ENCODE assay signal across 1 cellular context in the genomic region with DNA sequence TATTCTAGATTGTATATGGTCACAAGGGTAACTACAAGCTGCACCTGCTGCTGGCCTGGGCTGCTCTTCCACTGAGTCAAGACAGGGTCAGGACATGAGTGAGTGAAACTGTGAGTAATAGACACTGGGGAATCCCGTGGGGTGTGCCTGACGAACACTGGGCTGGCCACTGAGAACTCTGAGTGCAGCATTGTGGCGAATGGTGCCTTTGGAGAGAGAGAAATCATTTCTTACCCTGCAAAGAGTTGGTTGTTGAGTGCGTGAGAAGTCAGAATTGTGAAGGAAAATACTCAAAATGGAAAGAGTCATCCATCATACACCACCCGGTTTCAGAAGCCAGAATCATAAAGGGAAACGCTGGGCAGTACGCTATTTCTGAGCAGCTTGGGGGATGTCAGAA.
A peak's percentile ranks its signal among the peaks of the same experiment; 100 is the strongest.
TF ChIP-seq lines count a peak whose summit lies in the region.

No MANE protein-coding gene starts in this region.

TF ChIP-seq in GM12878, 131 proteins besides CTCF, POLR2A, EP300 and RAD21 (continued from another document and continues in another):
- TF ChIP-seq, protein P1, sequence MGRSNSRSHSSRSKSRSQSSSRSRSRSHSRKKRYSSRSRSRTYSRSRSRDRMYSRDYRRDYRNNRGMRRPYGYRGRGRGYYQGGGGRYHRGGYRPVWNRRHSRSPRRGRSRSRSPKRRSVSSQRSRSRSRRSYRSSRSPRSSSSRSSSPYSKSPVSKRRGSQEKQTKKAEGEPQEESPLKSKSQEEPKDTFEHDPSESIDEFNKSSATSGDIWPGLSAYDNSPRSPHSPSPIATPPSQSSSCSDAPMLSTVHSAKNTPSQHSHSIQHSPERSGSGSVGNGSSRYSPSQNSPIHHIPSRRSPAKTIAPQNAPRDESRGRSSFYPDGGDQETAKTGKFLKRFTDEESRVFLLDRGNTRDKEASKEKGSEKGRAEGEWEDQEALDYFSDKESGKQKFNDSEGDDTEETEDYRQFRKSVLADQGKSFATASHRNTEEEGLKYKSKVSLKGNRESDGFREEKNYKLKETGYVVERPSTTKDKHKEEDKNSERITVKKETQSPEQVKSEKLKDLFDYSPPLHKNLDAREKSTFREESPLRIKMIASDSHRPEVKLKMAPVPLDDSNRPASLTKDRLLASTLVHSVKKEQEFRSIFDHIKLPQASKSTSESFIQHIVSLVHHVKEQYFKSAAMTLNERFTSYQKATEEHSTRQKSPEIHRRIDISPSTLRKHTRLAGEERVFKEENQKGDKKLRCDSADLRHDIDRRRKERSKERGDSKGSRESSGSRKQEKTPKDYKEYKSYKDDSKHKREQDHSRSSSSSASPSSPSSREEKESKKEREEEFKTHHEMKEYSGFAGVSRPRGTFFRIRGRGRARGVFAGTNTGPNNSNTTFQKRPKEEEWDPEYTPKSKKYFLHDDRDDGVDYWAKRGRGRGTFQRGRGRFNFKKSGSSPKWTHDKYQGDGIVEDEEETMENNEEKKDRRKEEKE (IDR thresholded peaks at IDR 0.05): no peak
- TF ChIP-seq MEF2B (IDR thresholded peaks at IDR 0.05; ENCODE audit: partially characterized antibody, poor library complexity, severe bottlenecking) (peak; percentile 22), NFIC (IDR thresholded peaks at IDR 0.05; ENCODE audit: low read depth, low read length) (peak; percentile 92), NRF1 (conservative IDR thresholded peaks at IDR 0.05; ENCODE audit: low read depth, low read length) (no peak), CBFB (IDR thresholded peaks at IDR 0.05; ENCODE audit: low read depth) (0 out of 2 replicates have a peak, but pooled peaks have one; percentile 58), ASH2L (IDR thresholded peaks at IDR 0.05; ENCODE audit: borderline replicate concordance, low read depth) (no peak), CBX5 (IDR thresholded peaks at IDR 0.05; ENCODE audit: low read depth) (peak; percentile 73), ZNF207 (IDR thresholded peaks at IDR 0.05; ENCODE audit: borderline replicate concordance) (no peak), EZH2 (IDR thresholded peaks at IDR 0.05; ENCODE audit: borderline replicate concordance, control insufficient read depth, low read depth, low read length) (no peak), IKZF1 (conservative IDR thresholded peaks at IDR 0.05) (peak; percentile 64), PML (IDR thresholded peaks at IDR 0.05; ENCODE audit: low read length) (peak; percentile 63; the same call in 1 of the 2 replicates), DPF2 (IDR thresholded peaks at IDR 0.05) (peak; percentile 53; the same call in 1 of the 2 replicates), BHLHE40 (IDR thresholded peaks at IDR 0.05; ENCODE audit: borderline replicate concordance in 1 of 2, low read depth in 2 of 2, low read length in 1 of 2) (peak; percentile 44 to 60; a peak in 3 of 4 replicates), MEF2A (IDR thresholded peaks at IDR 0.05; ENCODE audit: insufficient read depth, low read depth, low read length) (peak; percentile 47; the same call in 1 of the 2 replicates), RFX5 (IDR thresholded peaks at IDR 0.05; ENCODE audit: low read depth, low read length) (0 out of 2 replicates have a peak, but pooled peaks have one; percentile 15), CHD2 (IDR thresholded peaks at IDR 0.05; ENCODE audit: borderline replicate concordance, low read depth, low read length) (peak; percentile 57; the same call in 1 of the 2 replicates), JUNB (IDR thresholded peaks at IDR 0.05) (peak; percentile 90), FOS (IDR thresholded peaks at IDR 0.05; ENCODE audit: borderline replicate concordance, extremely low read depth, insufficient read length) (no peak), ZBED1 (IDR thresholded peaks at IDR 0.05; ENCODE audit: borderline replicate concordance) (peak; percentile 90), JUND (IDR thresholded peaks at IDR 0.05; ENCODE audit: low read depth, low read length) (no peak), MTA3 (IDR thresholded peaks at IDR 0.05; ENCODE audit: borderline replicate concordance, low read length) (peak; percentile 67; the same call in 1 of the 2 replicates), POLR2AphosphoS2 (IDR thresholded peaks at IDR 0.05; ENCODE audit: low read depth, low read length) (no peak), NFXL1 (IDR thresholded peaks at IDR 0.05; ENCODE audit: borderline replicate concordance) (no peak), ZNF622 (IDR thresholded peaks at IDR 0.05) (no peak), ETV6 (conservative IDR thresholded peaks at IDR 0.05 in 1 of 2, IDR thresholded peaks at IDR 0.05 in 1 of 2; ENCODE audit: borderline replicate concordance in 1 of 2, low read depth in 1 of 2) (peak in 1 of 2 experiments; percentile 71; a peak in 2 of 4 replicates), EED (IDR thresholded peaks at IDR 0.05; ENCODE audit: low read depth) (peak; percentile 89), TBL1XR1 (IDR thresholded peaks at IDR 0.05; ENCODE audit: low read depth, low read length) (0 out of 2 replicates have a peak, but pooled peaks have one; percentile 69), CBX3 (IDR thresholded peaks at IDR 0.05; ENCODE audit: borderline replicate concordance, low read depth) (no peak), TCF3 (IDR thresholded peaks at IDR 0.05; ENCODE audit: borderline replicate concordance, insufficient read depth, low read depth, low read length) (peak; percentile 85), MXI1 (IDR thresholded peaks at IDR 0.05; ENCODE audit: low read depth, low read length) (peak; percentile 22; the same call in 1 of the 2 replicates), SP1 (IDR thresholded peaks at IDR 0.05; ENCODE audit: low read depth, low read length) (peak; percentile 60), PAX5 (IDR thresholded peaks at IDR 0.05; ENCODE audit: borderline replicate concordance, low read depth, low read length) (peak; percentile 71; the same call in 1 of the 2 replicates), ATF7 (IDR thresholded peaks at IDR 0.05; ENCODE audit: low read depth) (peak; percentile 41; the same call in 1 of the 2 replicates), CHD1 (IDR thresholded peaks at IDR 0.05; ENCODE audit: low read depth, low read length) (no peak), RELA (IDR thresholded peaks at IDR 0.05; ENCODE audit: borderline replicate concordance, partially characterized antibody) (peak; percentile 90), TCF12 (IDR thresholded peaks at IDR 0.05; ENCODE audit: low read depth, low read length) (peak; percentile 88), TAF1 (IDR thresholded peaks at IDR 0.05; ENCODE audit: borderline replicate concordance, low read depth, low read length) (0 out of 2 replicates have a peak, but pooled peaks have one; percentile 16), YY1 (IDR thresholded peaks at IDR 0.05; ENCODE audit: low read depth, low read length) (peak; percentile 48), TARDBP (IDR thresholded peaks at IDR 0.05; ENCODE audit: borderline replicate concordance) (no peak), SIX5 (IDR thresholded peaks at IDR 0.05; ENCODE audit: low read depth, low read length, severe bottlenecking) (no peak), BCL11A (IDR thresholded peaks at IDR 0.05; ENCODE audit: low read depth, low read length) (peak; percentile 86), RCOR1 (conservative IDR thresholded peaks at IDR 0.05; ENCODE audit: low read depth, low read length) (0 out of 2 replicates have a peak, but pooled peaks have one; percentile 35), ESRRA (IDR thresholded peaks at IDR 0.05; ENCODE audit: low read length) (no peak), MYB (IDR thresholded peaks at IDR 0.05; ENCODE audit: borderline replicate concordance, low read depth, low read length) (no peak), NR2C2 (IDR thresholded peaks at IDR 0.05; ENCODE audit: borderline replicate concordance, control insufficient read depth, insufficient read length, low read depth) (no peak), POLR2AphosphoS5 (IDR thresholded peaks at IDR 0.05; ENCODE audit: low read length) (no peak)
- TF ChIP-seq, protein P2, sequence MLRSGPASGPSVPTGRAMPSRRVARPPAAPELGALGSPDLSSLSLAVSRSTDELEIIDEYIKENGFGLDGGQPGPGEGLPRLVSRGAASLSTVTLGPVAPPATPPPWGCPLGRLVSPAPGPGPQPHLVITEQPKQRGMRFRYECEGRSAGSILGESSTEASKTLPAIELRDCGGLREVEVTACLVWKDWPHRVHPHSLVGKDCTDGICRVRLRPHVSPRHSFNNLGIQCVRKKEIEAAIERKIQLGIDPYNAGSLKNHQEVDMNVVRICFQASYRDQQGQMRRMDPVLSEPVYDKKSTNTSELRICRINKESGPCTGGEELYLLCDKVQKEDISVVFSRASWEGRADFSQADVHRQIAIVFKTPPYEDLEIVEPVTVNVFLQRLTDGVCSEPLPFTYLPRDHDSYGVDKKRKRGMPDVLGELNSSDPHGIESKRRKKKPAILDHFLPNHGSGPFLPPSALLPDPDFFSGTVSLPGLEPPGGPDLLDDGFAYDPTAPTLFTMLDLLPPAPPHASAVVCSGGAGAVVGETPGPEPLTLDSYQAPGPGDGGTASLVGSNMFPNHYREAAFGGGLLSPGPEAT (IDR thresholded peaks at IDR 0.05; ENCODE audit: low read depth): peak; percentile 67; the same call in 1 of the 2 replicates
- TF ChIP-seq, protein P3, sequence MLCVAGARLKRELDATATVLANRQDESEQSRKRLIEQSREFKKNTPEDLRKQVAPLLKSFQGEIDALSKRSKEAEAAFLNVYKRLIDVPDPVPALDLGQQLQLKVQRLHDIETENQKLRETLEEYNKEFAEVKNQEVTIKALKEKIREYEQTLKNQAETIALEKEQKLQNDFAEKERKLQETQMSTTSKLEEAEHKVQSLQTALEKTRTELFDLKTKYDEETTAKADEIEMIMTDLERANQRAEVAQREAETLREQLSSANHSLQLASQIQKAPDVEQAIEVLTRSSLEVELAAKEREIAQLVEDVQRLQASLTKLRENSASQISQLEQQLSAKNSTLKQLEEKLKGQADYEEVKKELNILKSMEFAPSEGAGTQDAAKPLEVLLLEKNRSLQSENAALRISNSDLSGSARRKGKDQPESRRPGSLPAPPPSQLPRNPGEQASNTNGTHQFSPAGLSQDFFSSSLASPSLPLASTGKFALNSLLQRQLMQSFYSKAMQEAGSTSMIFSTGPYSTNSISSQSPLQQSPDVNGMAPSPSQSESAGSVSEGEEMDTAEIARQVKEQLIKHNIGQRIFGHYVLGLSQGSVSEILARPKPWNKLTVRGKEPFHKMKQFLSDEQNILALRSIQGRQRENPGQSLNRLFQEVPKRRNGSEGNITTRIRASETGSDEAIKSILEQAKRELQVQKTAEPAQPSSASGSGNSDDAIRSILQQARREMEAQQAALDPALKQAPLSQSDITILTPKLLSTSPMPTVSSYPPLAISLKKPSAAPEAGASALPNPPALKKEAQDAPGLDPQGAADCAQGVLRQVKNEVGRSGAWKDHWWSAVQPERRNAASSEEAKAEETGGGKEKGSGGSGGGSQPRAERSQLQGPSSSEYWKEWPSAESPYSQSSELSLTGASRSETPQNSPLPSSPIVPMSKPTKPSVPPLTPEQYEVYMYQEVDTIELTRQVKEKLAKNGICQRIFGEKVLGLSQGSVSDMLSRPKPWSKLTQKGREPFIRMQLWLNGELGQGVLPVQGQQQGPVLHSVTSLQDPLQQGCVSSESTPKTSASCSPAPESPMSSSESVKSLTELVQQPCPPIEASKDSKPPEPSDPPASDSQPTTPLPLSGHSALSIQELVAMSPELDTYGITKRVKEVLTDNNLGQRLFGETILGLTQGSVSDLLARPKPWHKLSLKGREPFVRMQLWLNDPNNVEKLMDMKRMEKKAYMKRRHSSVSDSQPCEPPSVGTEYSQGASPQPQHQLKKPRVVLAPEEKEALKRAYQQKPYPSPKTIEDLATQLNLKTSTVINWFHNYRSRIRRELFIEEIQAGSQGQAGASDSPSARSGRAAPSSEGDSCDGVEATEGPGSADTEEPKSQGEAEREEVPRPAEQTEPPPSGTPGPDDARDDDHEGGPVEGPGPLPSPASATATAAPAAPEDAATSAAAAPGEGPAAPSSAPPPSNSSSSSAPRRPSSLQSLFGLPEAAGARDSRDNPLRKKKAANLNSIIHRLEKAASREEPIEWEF (IDR thresholded peaks at IDR 0.05; ENCODE audit: insufficient replicate concordance, low read depth, low read length): peak; percentile 18
- TF ChIP-seq, protein P4, sequence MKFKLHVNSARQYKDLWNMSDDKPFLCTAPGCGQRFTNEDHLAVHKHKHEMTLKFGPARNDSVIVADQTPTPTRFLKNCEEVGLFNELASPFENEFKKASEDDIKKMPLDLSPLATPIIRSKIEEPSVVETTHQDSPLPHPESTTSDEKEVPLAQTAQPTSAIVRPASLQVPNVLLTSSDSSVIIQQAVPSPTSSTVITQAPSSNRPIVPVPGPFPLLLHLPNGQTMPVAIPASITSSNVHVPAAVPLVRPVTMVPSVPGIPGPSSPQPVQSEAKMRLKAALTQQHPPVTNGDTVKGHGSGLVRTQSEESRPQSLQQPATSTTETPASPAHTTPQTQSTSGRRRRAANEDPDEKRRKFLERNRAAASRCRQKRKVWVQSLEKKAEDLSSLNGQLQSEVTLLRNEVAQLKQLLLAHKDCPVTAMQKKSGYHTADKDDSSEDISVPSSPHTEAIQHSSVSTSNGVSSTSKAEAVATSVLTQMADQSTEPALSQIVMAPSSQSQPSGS (IDR thresholded peaks at IDR 0.05; ENCODE audit: low read length): peak; percentile 81; the same call in 1 of the 2 replicates
- TF ChIP-seq, protein P5, sequence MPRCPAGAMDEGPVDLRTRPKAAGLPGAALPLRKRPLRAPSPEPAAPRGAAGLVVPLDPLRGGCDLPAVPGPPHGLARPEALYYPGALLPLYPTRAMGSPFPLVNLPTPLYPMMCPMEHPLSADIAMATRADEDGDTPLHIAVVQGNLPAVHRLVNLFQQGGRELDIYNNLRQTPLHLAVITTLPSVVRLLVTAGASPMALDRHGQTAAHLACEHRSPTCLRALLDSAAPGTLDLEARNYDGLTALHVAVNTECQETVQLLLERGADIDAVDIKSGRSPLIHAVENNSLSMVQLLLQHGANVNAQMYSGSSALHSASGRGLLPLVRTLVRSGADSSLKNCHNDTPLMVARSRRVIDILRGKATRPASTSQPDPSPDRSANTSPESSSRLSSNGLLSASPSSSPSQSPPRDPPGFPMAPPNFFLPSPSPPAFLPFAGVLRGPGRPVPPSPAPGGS (IDR thresholded peaks at IDR 0.05; ENCODE audit: borderline replicate concordance, insufficient read depth, low read depth, low read length, poor library complexity, severe bottlenecking): peak; percentile 42
- TF ChIP-seq, protein P6, sequence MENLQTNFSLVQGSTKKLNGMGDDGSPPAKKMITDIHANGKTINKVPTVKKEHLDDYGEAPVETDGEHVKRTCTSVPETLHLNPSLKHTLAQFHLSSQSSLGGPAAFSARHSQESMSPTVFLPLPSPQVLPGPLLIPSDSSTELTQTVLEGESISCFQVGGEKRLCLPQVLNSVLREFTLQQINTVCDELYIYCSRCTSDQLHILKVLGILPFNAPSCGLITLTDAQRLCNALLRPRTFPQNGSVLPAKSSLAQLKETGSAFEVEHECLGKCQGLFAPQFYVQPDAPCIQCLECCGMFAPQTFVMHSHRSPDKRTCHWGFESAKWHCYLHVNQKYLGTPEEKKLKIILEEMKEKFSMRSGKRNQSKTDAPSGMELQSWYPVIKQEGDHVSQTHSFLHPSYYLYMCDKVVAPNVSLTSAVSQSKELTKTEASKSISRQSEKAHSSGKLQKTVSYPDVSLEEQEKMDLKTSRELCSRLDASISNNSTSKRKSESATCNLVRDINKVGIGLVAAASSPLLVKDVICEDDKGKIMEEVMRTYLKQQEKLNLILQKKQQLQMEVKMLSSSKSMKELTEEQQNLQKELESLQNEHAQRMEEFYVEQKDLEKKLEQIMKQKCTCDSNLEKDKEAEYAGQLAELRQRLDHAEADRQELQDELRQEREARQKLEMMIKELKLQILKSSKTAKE (IDR thresholded peaks at IDR 0.05; ENCODE audit: low read depth, poor library complexity, severe bottlenecking): peak; percentile 59
- TF ChIP-seq, protein P7, sequence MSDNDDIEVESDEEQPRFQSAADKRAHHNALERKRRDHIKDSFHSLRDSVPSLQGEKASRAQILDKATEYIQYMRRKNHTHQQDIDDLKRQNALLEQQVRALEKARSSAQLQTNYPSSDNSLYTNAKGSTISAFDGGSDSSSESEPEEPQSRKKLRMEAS (IDR thresholded peaks at IDR 0.05; ENCODE audit: low read depth, low read length): 0 out of 2 replicates have a peak, but pooled peaks have one; percentile 17
